ENCODE assay signal across 1 cellular context in genomic region chr4:56931924-56932323, GRCh38.
TF ChIP-seq lines count a peak whose summit lies in the region.

No MANE protein-coding gene starts in this region.

TF ChIP-seq in K562, 482 proteins besides CTCF, POLR2A, EP300 and RAD21 (continued from another document):
- no peak for TF ChIP-seq SAFB (IDR thresholded peaks at IDR 0.05; ENCODE audit: borderline replicate concordance, low read depth, low read length)
- no peak for TF ChIP-seq RAD51 (IDR thresholded peaks at IDR 0.05; ENCODE audit: borderline replicate concordance, low read depth)
- TF ChIP-seq CSDE1 (IDR thresholded peaks at IDR 0.05) = no peak
- TF ChIP-seq HBP1 (CRISPR knock-in tag; IDR thresholded peaks at IDR 0.05) = no peak
- no peak for TF ChIP-seq HDAC8 (tag; IDR thresholded peaks at IDR 0.05)
- TF ChIP-seq ETS2 (tag; IDR thresholded peaks at IDR 0.05; ENCODE audit: borderline replicate concordance, poor library complexity, severe bottlenecking) = no peak
- TF ChIP-seq MCM3 (IDR thresholded peaks at IDR 0.05) = no peak
- no peak for TF ChIP-seq ELK1 (CRISPR knock-in tag; IDR thresholded peaks at IDR 0.05)
- TF ChIP-seq RBM17 (IDR thresholded peaks at IDR 0.05; ENCODE audit: borderline replicate concordance, low read depth, low read length) = no peak
TF ChIP-seq in K562: peak in this region for 0.
